ENCODE assay signal across 15 cellular contexts in genomic region chr10:132459252-132460028, GRCh38.
DNase-seq lines count a peak whose midpoint lies in the region; ATAC-seq, FAIRE-seq and TF ChIP-seq lines count a peak whose summit lies in the region.
"Had no signal": no experiment of that assay in that cellular context is flagged by ENCODE, and none has a peak within 500 bp of the region (broad histone marks: within the 10 kb centered on the region; RNA-seq: fewer than 3 reads in every experiment).

No MANE protein-coding gene starts in this region.

- peaks cover 36% of the 10 kb centered on the region for H3K27me3 Mint-ChIP-seq in astrocyte (ENCODE audit: low read depth, unreplicated experiment)
- H3K27me3 Mint-ChIP-seq: activated CD8-positive, alpha-beta memory T cell treated with anti-CD3 and anti-CD28 coated beads, Interleukin-2, amount 10 ng/mL, durations not matched to agents 7 days and 5 days had no signal

- no peak overlapping the region for H3K9ac ChIP-seq in astrocyte (ENCODE audit: low read length)

- H3K79me2 ChIP-seq in astrocyte (ENCODE audit: insufficient read depth, low read length), result no peaks in the 10 kb centered on the region

- no peak overlapping the region for H3K4me3 ChIP-seq in astrocyte (ENCODE audit: insufficient read depth, low read depth, low read length)
- H3K4me3 ChIP-seq in right lobe of liver, result no peak overlapping the region
- H3K4me3 ChIP-seq in transverse colon, result peak overlapping the region in 1 of 4 donors; percentile 5
- H3K4me3 ChIP-seq: smooth muscle cell had no signal

- WGBS in right lobe of liver (ENCODE audit: insufficient coverage, low coverage, low lambda C conversion rate, missing lambda C conversion rate), result 65% methylated on average over 5 of the region's 26 CpGs
- 45% methylated on average over 21 of the region's 26 CpGs; no CpG with 5 or more reads in 1 of the 2 donors for WGBS in transverse colon (ENCODE audit: low coverage in 1 of 2), 2 donors

- H3K9me3 ChIP-seq in astrocyte (ENCODE audit: insufficient read depth, low read depth, low read length), result no peaks in the 10 kb centered on the region
- no peaks in the 10 kb centered on the region for H3K9me3 ChIP-seq in right lobe of liver
- no peaks in the 10 kb centered on the region for H3K9me3 ChIP-seq in transverse colon
- H3K9me3 ChIP-seq: neutrophil had no signal

- in situ Hi-C loops in transverse colon (cut with MboI; ENCODE audit: low pct_ligation_motif_present in 1 of 4, low pct_unique_long_range_greater_than_20kb in 1 of 4, low sequenced_read_pairs in 3 of 4), result loop anchor here (5.0 to 25.0 kb wide), 5 partner anchors 75 to 247 kb away; partner anchors contain the start of gene INPP5A (in 1 of the 4)

- H3K4me3 Mint-ChIP-seq in astrocyte (ENCODE audit: unreplicated experiment), result no peak overlapping the region
- H3K4me3 Mint-ChIP-seq: activated CD8-positive, alpha-beta memory T cell treated with anti-CD3 and anti-CD28 coated beads, Interleukin-2, amount 10 ng/mL, durations not matched to agents 7 days and 5 days had no signal

- H4K20me1 ChIP-seq in astrocyte (ENCODE audit: insufficient read depth, low read length), result peaks cover 6% of the 10 kb centered on the region

- TF ChIP-seq EP300 in transverse colon (IDR thresholded peaks at IDR 0.05; ENCODE audit: low read depth), result no peak

- no peak for TF ChIP-seq POLR2A in right lobe of liver (IDR thresholded peaks at IDR 0.05)
- peak; percentile 39 for TF ChIP-seq POLR2A in transverse colon (IDR thresholded peaks at IDR 0.05)

- no peaks in the 10 kb centered on the region for H3K9me3 Mint-ChIP-seq in astrocyte (ENCODE audit: unreplicated experiment)

- H3K4me2 ChIP-seq in astrocyte (ENCODE audit: low read length), result no peak overlapping the region
- H3K4me2 ChIP-seq: smooth muscle cell had no signal

- no peak for FAIRE-seq in astrocyte (lab: Jason Lieb, UNC)

- ATAC-seq in Right ventricle myocardium inferior (no peak), right lobe of liver (peak; percentile 61 to 69 (median 67)), GM18873 (IDR thresholded peaks at IDR 0.05; ENCODE audit: low FRiP score, unreplicated experiment) (no peak), HG03520 (IDR thresholded peaks at IDR 0.05; ENCODE audit: unreplicated experiment) (no peak)

- peak overlapping the region; percentile 69 for H3K27ac Mint-ChIP-seq in astrocyte (ENCODE audit: unreplicated experiment)
- H3K27ac Mint-ChIP-seq: activated CD8-positive, alpha-beta memory T cell treated with anti-CD3 and anti-CD28 coated beads, Interleukin-2, amount 10 ng/mL, durations not matched to agents 7 days and 5 days had no signal

- H3K27me3 ChIP-seq in astrocyte (ENCODE audit: insufficient read depth, low read length) (peaks cover 4% of the 10 kb centered on the region), right lobe of liver (no peaks in the 10 kb centered on the region), transverse colon (no peaks in the 10 kb centered on the region)
- H3K27me3 ChIP-seq: neutrophil had no signal

- TF ChIP-seq CTCF in astrocyte (IDR thresholded peaks at IDR 0.05; ENCODE audit: insufficient read depth, low read depth, low read length) (no peak), right lobe of liver (IDR thresholded peaks at IDR 0.05) (no peak), transverse colon (IDR thresholded peaks at IDR 0.05) (no peak)

- H3K4me1 ChIP-seq in astrocyte (ENCODE audit: insufficient read depth, low read length) (no peaks in the 10 kb centered on the region), right lobe of liver (peaks cover 0 to 16% (median 5%) of the 10 kb centered on the region in 4 donors), transverse colon (peaks cover 38 to 87% (median 75%) of the 10 kb centered on the region in 4 donors)

- DNase-seq in Right ventricle myocardium inferior (ENCODE audit: missing footprints), result peak; percentile 65
- DNase-seq in cardiac septum (ENCODE audit: low spot score), result no peak
- no peak for DNase-seq in astrocyte (ENCODE audit: low read depth)
- DNase-seq in right lobe of liver, result peak; percentile 28 to 56 (median 51)
- peak; percentile 71 for DNase-seq in transverse colon
- no peak for DNase-seq in GF-D8 (lab: John Stamatoyannopoulos, UW)
- DNase-seq: activated CD8-positive, alpha-beta memory T cell treated with anti-CD3 and anti-CD28 coated beads, Interleukin-2, amount 10 ng/mL, durations not matched to agents 7 days and 5 days; amniotic stem cell; cortex of kidney; DMS 273 treated with DMSO at 0.1 percent for 48 hours; NCI-H524 had no signal

- intact Hi-C loops in Right ventricle myocardium inferior (cut with DNase I), result no loop called here
- intact Hi-C loops in cardiac septum (cut with DNase I), result loop anchor here (2.0 to 5.0 kb wide), 3 partner anchors 78 to 179 kb away; partner anchors contain the start of gene INPP5A
- intact Hi-C loops in right lobe of liver (cut with DNase I), result loop anchor here (5.0 to 10.0 kb wide), 6 partner anchors 75 to 237 kb away; partner anchors contain the start of gene INPP5A (in 1 of the 2)
- intact Hi-C loops in transverse colon (cut with DNase I; ENCODE audit: low total_unique reads), result no loop called here

- H2AFZ ChIP-seq in astrocyte (ENCODE audit: low read depth, low read length), result no peak overlapping the region

- H3K36me3 ChIP-seq in astrocyte (ENCODE audit: insufficient read depth, low read length), result no peaks in the 10 kb centered on the region
- no peaks in the 10 kb centered on the region for H3K36me3 ChIP-seq in right lobe of liver
- H3K36me3 ChIP-seq in transverse colon, result no peaks in the 10 kb centered on the region
- H3K36me3 ChIP-seq: neutrophil had no signal

- no peak overlapping the region for H3K27ac ChIP-seq in astrocyte (ENCODE audit: low read depth, low read length)
- no peak overlapping the region for H3K27ac ChIP-seq in right lobe of liver
- peak overlapping the region; percentile 88 to 91 (median 90) for H3K27ac ChIP-seq in transverse colon
- H3K27ac ChIP-seq: neutrophil had no signal

- no peaks in the 10 kb centered on the region for H3K4me1 Mint-ChIP-seq in astrocyte (ENCODE audit: low read depth, unreplicated experiment)

- H3K36me3 Mint-ChIP-seq in astrocyte (ENCODE audit: low read depth, unreplicated experiment), result no peaks in the 10 kb centered on the region
- H3K36me3 Mint-ChIP-seq: activated CD8-positive, alpha-beta memory T cell treated with anti-CD3 and anti-CD28 coated beads, Interleukin-2, amount 10 ng/mL, durations not matched to agents 7 days and 5 days had no signal

Comparison
In these comparisons a context has a peak if more than half of its experiments do, and no peak if none do; other contexts are left out.
1. DNase-seq: peak in Right ventricle myocardium inferior (single experiment), right lobe of liver (3 of 3) and transverse colon (single experiment); none in cardiac septum (single experiment), astrocyte (single experiment) and GF-D8 (single experiment).
2. intact Hi-C loops: an anchor here in cardiac septum (2.0 to 5.0 kb wide) and right lobe of liver (5.0 to 10.0 kb wide); none called in Right ventricle myocardium inferior and transverse colon.
3. ATAC-seq: peak in right lobe of liver (4 of 4); none in Right ventricle myocardium inferior (single experiment), GM18873 (single experiment) and HG03520 (single experiment).
4. H3K27ac ChIP-seq: peak in transverse colon (4 of 4); none in astrocyte (single experiment) and right lobe of liver (0 of 3).